24 cellular contexts compared by ENCODE assay signal in the genomic region with DNA sequence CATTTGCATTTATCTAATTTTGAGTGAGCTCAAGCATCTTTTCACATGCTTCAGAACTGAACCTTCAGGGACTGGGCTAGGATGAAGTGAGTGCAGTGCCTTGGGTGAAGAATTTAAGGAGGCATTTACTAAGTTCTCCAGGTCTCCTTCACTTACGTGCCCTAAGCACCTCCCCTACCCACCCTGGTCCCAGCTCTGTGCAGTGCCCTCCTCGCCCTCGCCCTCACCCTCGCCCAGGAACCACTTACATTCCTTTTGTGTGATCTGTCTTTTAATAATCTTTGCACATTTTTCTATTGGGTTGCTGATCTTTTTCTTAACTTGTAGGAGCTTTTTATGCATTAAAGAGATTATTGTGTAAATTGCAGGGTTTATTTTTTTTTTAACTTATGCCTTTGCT.
DNase-seq lines count a peak whose midpoint lies in the region; ATAC-seq and TF ChIP-seq lines count a peak whose summit lies in the region.
"Had no signal": no experiment of that assay in that cellular context is flagged by ENCODE, and none has a peak within 500 bp of the region (broad histone marks: within the 10 kb centered on the region; RNA-seq: fewer than 3 reads in every experiment).

No MANE protein-coding gene starts in this region.

- H3K36me3 Mint-ChIP-seq in Calu3 (ENCODE audit: insufficient read depth, unreplicated experiment) (no peaks in the 10 kb centered on the region), mesothelial cell of epicardium (peaks cover 9% of the 10 kb centered on the region)
- H3K36me3 Mint-ChIP-seq: stimulated activated effector memory CD8-positive, alpha-beta T cell treated with anti-CD3 and anti-CD28 coated beads, Interleukin-12 subunit alpha, Interleukin-12 subunit beta, amount 100 ng/mL, for 72 hours had no signal

- no peak for TF ChIP-seq CTCF in Calu3 (IDR thresholded peaks at IDR 0.05; ENCODE audit: unreplicated experiment)
- TF ChIP-seq CTCF in mesothelial cell of epicardium (IDR thresholded peaks at IDR 0.05; ENCODE audit: unreplicated experiment), result no peak

- intact Hi-C loops in Calu3 (cut with micrococcal nuclease; ENCODE audit: unreplicated experiment), result no loop called here

- H3K4me1 ChIP-seq in adipocyte (ENCODE audit: control insufficient read depth, insufficient read depth, low read length), result peaks cover 4% of the 10 kb centered on the region
- H3K4me1 ChIP-seq: prostate gland, vagina had no signal

- H3K4me1 Mint-ChIP-seq in Calu3 (ENCODE audit: low read depth, unreplicated experiment), result peaks cover 42% of the 10 kb centered on the region
- H3K4me1 Mint-ChIP-seq in mesothelial cell of epicardium, result peaks cover 64% of the 10 kb centered on the region
- H3K4me1 Mint-ChIP-seq: neural crest cell; stimulated activated effector memory CD8-positive, alpha-beta T cell treated with anti-CD3 and anti-CD28 coated beads, Interleukin-12 subunit alpha, Interleukin-12 subunit beta, amount 100 ng/mL, for 72 hours had no signal

- CTCF ChIA-PET in Calu3 (lab: Charles Lee), result interaction anchor here (1.3 kb wide), 1 partner anchor 26 kb away, joined by 3 read pairs; no protein-coding TSS in a partner anchor

- H3K27me3 ChIP-seq in adipocyte (replicated peaks; ENCODE audit: control insufficient read depth, insufficient read depth, low read length), result no peaks in the 10 kb centered on the region
- H3K27me3 ChIP-seq: cardiac muscle cell, vagina had no signal

- DNase-seq in Calu3 (peak; percentile 32), HT-29 (ENCODE audit: low spot score) (peak; percentile 69), adipocyte (ENCODE audit: low read depth) (peak; percentile 30), mesothelial cell of epicardium (ENCODE audit: low spot score in 2 of 2, unreplicated experiment in 2 of 2) (no peak), KBM-7 (no peak), occipital lobe (lab: John Stamatoyannopoulos, UW) (no peak), NCI-H2196 (lab: John Stamatoyannopoulos, UW; ENCODE audit: unreplicated experiment) (no peak)
- DNase-seq: activated CD8-positive, alpha-beta T cell treated with anti-CD3 and anti-CD28 coated beads, Interleukin-2, amount 10 ng/mL, durations not matched to agents 7 days and 5 days; activated T-cell treated with anti-CD3 and anti-CD28 coated beads, Interleukin-2, amount 50 U/mL, for 1 hour; DMS 273 treated with DMSO at 0.1 percent for 48 hours; GF-D8; glutamatergic neuron; left cardiac atrium; NCI-H1105 treated with DMSO at 0.1 percent for 48 hours; NCI-H510A treated with DMSO at 0.1 percent for 48 hours; RPMI8226 had no signal

- H3K4me3 ChIP-seq in adipocyte (ENCODE audit: low read length), result no peak overlapping the region
- H3K4me3 ChIP-seq: cardiac muscle cell, HAP-1, prostate gland, vagina had no signal

- no peaks in the 10 kb centered on the region for H3K36me3 ChIP-seq in adipocyte (ENCODE audit: control insufficient read depth, insufficient read depth, low read length, severe bottlenecking)
- H3K36me3 ChIP-seq: cardiac muscle cell, HAP-1, prostate gland, vagina had no signal

- H3K4me3 Mint-ChIP-seq in Calu3 (ENCODE audit: low read depth, unreplicated experiment) (no peak overlapping the region), mesothelial cell of epicardium (no peak overlapping the region)
- H3K4me3 Mint-ChIP-seq: activated CD8-positive, alpha-beta T cell treated with anti-CD3 and anti-CD28 coated beads, Interleukin-2, amount 10 ng/mL, durations not matched to agents 7 days and 5 days; dendritic cell treated with granulocyte-macrophage colony-stimulating factor and Interleukin-4, amounts not matched to agents 40 ng/mL and 50 ng/mL, for 4 days; neural crest cell; stimulated activated effector memory CD8-positive, alpha-beta T cell treated with anti-CD3 and anti-CD28 coated beads, Interleukin-12 subunit alpha, Interleukin-12 subunit beta, amount 100 ng/mL, for 72 hours had no signal

- no peak overlapping the region for H3K27ac Mint-ChIP-seq in Calu3 (ENCODE audit: unreplicated experiment)
- H3K27ac Mint-ChIP-seq in mesothelial cell of epicardium, result peak overlapping the region; percentile 88
- H3K27ac Mint-ChIP-seq: activated CD8-positive, alpha-beta T cell treated with anti-CD3 and anti-CD28 coated beads, Interleukin-2, amount 10 ng/mL, durations not matched to agents 7 days and 5 days; dendritic cell treated with granulocyte-macrophage colony-stimulating factor and Interleukin-4, amounts not matched to agents 40 ng/mL and 50 ng/mL, for 4 days; stimulated activated effector memory CD8-positive, alpha-beta T cell treated with anti-CD3 and anti-CD28 coated beads, Interleukin-12 subunit alpha, Interleukin-12 subunit beta, amount 100 ng/mL, for 72 hours had no signal

- no TSS peak for BruUV-seq in Calu3 (replicated peaks; lab: Mats Ljungman, UMichigan)

- no peak overlapping the region for H3K9ac ChIP-seq in adipocyte (ENCODE audit: low read length)

- no peaks in the 10 kb centered on the region for H3K9me3 ChIP-seq in adipocyte (ENCODE audit: control insufficient read depth, low read length)
- H3K9me3 ChIP-seq: prostate gland, vagina had no signal

- no peak for ATAC-seq in HG03432 (IDR thresholded peaks at IDR 0.05; ENCODE audit: unreplicated experiment)
- ATAC-seq: activated CD8-positive, alpha-beta T cell treated with anti-CD3 and anti-CD28 coated beads, Interleukin-2, amount 10 ng/mL, durations not matched to agents 7 days and 5 days; stimulated activated effector memory CD8-positive, alpha-beta T cell treated with anti-CD3 and anti-CD28 coated beads, Interleukin-12 subunit alpha, Interleukin-12 subunit beta, amount 100 ng/mL, for 72 hours had no signal

- H3K9me3 Mint-ChIP-seq in Calu3 (ENCODE audit: low read depth, unreplicated experiment) (peaks cover 5% of the 10 kb centered on the region), mesothelial cell of epicardium (peaks cover 12% of the 10 kb centered on the region)
- H3K9me3 Mint-ChIP-seq: dendritic cell treated with granulocyte-macrophage colony-stimulating factor and Interleukin-4, amounts not matched to agents 40 ng/mL and 50 ng/mL, for 4 days; stimulated activated effector memory CD8-positive, alpha-beta T cell treated with anti-CD3 and anti-CD28 coated beads, Interleukin-12 subunit alpha, Interleukin-12 subunit beta, amount 100 ng/mL, for 72 hours had no signal

- in situ Hi-C loops in KBM-7 (cut with MboI; ENCODE audit: low pct_unique_long_range_greater_than_20kb, low sequenced_read_pairs), result no loop called here

- no peaks in the 10 kb centered on the region for H3K27me3 Mint-ChIP-seq in Calu3 (ENCODE audit: unreplicated experiment)
- no peaks in the 10 kb centered on the region for H3K27me3 Mint-ChIP-seq in mesothelial cell of epicardium (ENCODE audit: low read depth)

Comparison
In these comparisons a context has a peak if more than half of its experiments do, and no peak if none do; other contexts are left out.
1. DNase-seq: peak in Calu3 (single experiment), HT-29 (single experiment) and adipocyte (single experiment); none in mesothelial cell of epicardium (0 of 2), KBM-7 (single experiment), occipital lobe (single experiment) and NCI-H2196 (single experiment).